In genomic region chr19:54478677-54479266, GRCh38 we compare ENCODE assay signal across 1 cellular context.
TF ChIP-seq lines count a peak whose summit lies in the region.

No MANE protein-coding gene starts in this region.

TF ChIP-seq in HepG2, 621 proteins besides CTCF, POLR2A, EP300 and RAD21:
- TF ChIP-seq STAG1 (CRISPR knock-in tag; IDR thresholded peaks at IDR 0.05) (peak; percentile 68), ZBTB7B (CRISPR knock-in tag; IDR thresholded peaks at IDR 0.05) (0 out of 2 replicates have a peak, but pooled peaks have one; percentile 38)
- TF ChIP-seq, protein P1, sequence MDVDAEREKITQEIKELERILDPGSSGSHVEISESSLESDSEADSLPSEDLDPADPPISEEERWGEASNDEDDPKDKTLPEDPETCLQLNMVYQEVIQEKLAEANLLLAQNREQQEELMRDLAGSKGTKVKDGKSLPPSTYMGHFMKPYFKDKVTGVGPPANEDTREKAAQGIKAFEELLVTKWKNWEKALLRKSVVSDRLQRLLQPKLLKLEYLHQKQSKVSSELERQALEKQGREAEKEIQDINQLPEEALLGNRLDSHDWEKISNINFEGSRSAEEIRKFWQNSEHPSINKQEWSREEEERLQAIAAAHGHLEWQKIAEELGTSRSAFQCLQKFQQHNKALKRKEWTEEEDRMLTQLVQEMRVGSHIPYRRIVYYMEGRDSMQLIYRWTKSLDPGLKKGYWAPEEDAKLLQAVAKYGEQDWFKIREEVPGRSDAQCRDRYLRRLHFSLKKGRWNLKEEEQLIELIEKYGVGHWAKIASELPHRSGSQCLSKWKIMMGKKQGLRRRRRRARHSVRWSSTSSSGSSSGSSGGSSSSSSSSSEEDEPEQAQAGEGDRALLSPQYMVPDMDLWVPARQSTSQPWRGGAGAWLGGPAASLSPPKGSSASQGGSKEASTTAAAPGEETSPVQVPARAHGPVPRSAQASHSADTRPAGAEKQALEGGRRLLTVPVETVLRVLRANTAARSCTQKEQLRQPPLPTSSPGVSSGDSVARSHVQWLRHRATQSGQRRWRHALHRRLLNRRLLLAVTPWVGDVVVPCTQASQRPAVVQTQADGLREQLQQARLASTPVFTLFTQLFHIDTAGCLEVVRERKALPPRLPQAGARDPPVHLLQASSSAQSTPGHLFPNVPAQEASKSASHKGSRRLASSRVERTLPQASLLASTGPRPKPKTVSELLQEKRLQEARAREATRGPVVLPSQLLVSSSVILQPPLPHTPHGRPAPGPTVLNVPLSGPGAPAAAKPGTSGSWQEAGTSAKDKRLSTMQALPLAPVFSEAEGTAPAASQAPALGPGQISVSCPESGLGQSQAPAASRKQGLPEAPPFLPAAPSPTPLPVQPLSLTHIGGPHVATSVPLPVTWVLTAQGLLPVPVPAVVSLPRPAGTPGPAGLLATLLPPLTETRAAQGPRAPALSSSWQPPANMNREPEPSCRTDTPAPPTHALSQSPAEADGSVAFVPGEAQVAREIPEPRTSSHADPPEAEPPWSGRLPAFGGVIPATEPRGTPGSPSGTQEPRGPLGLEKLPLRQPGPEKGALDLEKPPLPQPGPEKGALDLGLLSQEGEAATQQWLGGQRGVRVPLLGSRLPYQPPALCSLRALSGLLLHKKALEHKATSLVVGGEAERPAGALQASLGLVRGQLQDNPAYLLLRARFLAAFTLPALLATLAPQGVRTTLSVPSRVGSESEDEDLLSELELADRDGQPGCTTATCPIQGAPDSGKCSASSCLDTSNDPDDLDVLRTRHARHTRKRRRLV (CRISPR knock-in tag; IDR thresholded peaks at IDR 0.05) = no peak
